ENCODE assay signal across 8 cellular contexts in genomic region chr10:103915794-103916193, GRCh38. TPM values are rescaled to one million over a fixed set of nuclear protein-coding genes. Genes with fewer than 3 reads are reported as not detected.
A peak's percentile ranks its signal among the peaks of the same experiment; 100 is the strongest.
DNase-seq lines count a peak whose midpoint lies in the region; ATAC-seq and TF ChIP-seq lines count a peak whose summit lies in the region.

No MANE protein-coding gene starts in this region.

- H3K36me3 ChIP-seq in lower lobe of right lung = no peaks in the 10 kb centered on the region

- peaks cover 7% of the 10 kb centered on the region for H3K9me3 Mint-ChIP-seq in stimulated activated naive CD8-positive, alpha-beta T cell treated with anti-CD3 and anti-CD28 coated beads, Interleukin-15, Interleukin-2, amounts not matched to agents 100 ng/mL and 50 ng/mL, for 24 hours
- H3K9me3 Mint-ChIP-seq in activated naive CD4-positive, alpha-beta T cell treated with anti-CD3 and anti-CD28 coated beads, Interleukin-2, amount 50 U/mL, for 72 hours = peaks cover 0 to 6% of the 10 kb centered on the region in 2 donors

- H3K4me3 ChIP-seq in lower lobe of right lung = peak overlapping the region; percentile 71

- peaks cover 63% of the 10 kb centered on the region for H3K4me1 Mint-ChIP-seq in stimulated activated naive CD8-positive, alpha-beta T cell treated with anti-CD3 and anti-CD28 coated beads, Interleukin-15, Interleukin-2, amounts not matched to agents 100 ng/mL and 50 ng/mL, for 24 hours (ENCODE audit: low read depth)

- DNase-seq in stimulated activated naive CD8-positive, alpha-beta T cell treated with anti-CD3 and anti-CD28 coated beads, Interleukin-15, Interleukin-2, amounts not matched to agents 100 U/mL and 50 U/mL, for 24 hours = no peak
- DNase-seq in activated naive CD4-positive, alpha-beta T cell treated with anti-CD3 and anti-CD28 coated beads, Interleukin-2, amount 50 U/mL, for 72 hours (ENCODE audit: low spot score in 2 of 2) = peak in 1 of 2 donors; percentile 65
- DNase-seq in lower lobe of right lung = no peak
- no peak for DNase-seq in NCI-H1436 treated with DMSO at 0.1 percent for 48 hours (lab: John Stamatoyannopoulos, UW)
- DNase-seq in RPMI8226 = no peak
- no peak for DNase-seq in GDM1 (lab: John Stamatoyannopoulos, UW)

- H3K27ac ChIP-seq in lower lobe of right lung = peak overlapping the region; percentile 97

- no peak for ATAC-seq in stimulated activated naive CD8-positive, alpha-beta T cell treated with anti-CD3 and anti-CD28 coated beads, Interleukin-15, Interleukin-2, amounts not matched to agents 100 U/mL and 50 U/mL, for 24 hours
- ATAC-seq in activated naive CD4-positive, alpha-beta T cell treated with anti-CD3 and anti-CD28 coated beads, Interleukin-2, amount 50 U/mL, for 72 hours = no peak
- ATAC-seq in lower lobe of right lung (no peak), GM18517 (IDR thresholded peaks at IDR 0.05; ENCODE audit: unreplicated experiment) (no peak)

- peaks cover 6% of the 10 kb centered on the region for H3K9me3 ChIP-seq in lower lobe of right lung

- no peak for TF ChIP-seq CTCF in lower lobe of right lung (IDR thresholded peaks at IDR 0.05)

- intact Hi-C loops in lower lobe of right lung (cut with DNase I) = no loop called here

- H3K27me3 Mint-ChIP-seq in stimulated activated naive CD8-positive, alpha-beta T cell treated with anti-CD3 and anti-CD28 coated beads, Interleukin-15, Interleukin-2, amounts not matched to agents 100 ng/mL and 50 ng/mL, for 24 hours = no peaks in the 10 kb centered on the region

- H3K27me3 ChIP-seq in lower lobe of right lung (ENCODE audit: low read depth) = no peaks in the 10 kb centered on the region

- H3K4me3 Mint-ChIP-seq in stimulated activated naive CD8-positive, alpha-beta T cell treated with anti-CD3 and anti-CD28 coated beads, Interleukin-15, Interleukin-2, amounts not matched to agents 100 ng/mL and 50 ng/mL, for 24 hours = peak overlapping the region; percentile 92

- H3K36me3 Mint-ChIP-seq in stimulated activated naive CD8-positive, alpha-beta T cell treated with anti-CD3 and anti-CD28 coated beads, Interleukin-15, Interleukin-2, amounts not matched to agents 100 ng/mL and 50 ng/mL, for 24 hours (ENCODE audit: low read depth) = peaks cover 19% of the 10 kb centered on the region
- peaks cover 30 to 32% of the 10 kb centered on the region in 2 donors for H3K36me3 Mint-ChIP-seq in activated naive CD4-positive, alpha-beta T cell treated with anti-CD3 and anti-CD28 coated beads, Interleukin-2, amount 50 U/mL, for 72 hours

- peak overlapping the region; percentile 75 for H3K27ac Mint-ChIP-seq in stimulated activated naive CD8-positive, alpha-beta T cell treated with anti-CD3 and anti-CD28 coated beads, Interleukin-15, Interleukin-2, amounts not matched to agents 100 ng/mL and 50 ng/mL, for 24 hours
- H3K27ac Mint-ChIP-seq in activated naive CD4-positive, alpha-beta T cell treated with anti-CD3 and anti-CD28 coated beads, Interleukin-2, amount 50 U/mL, for 72 hours = peak overlapping the region; percentile 96

- H3K4me1 ChIP-seq in lower lobe of right lung = peaks cover 62% of the 10 kb centered on the region

RNA-seq across cellular contexts. Expression of gene STN1, which starts 2.2 kb away (rescaled TPM):
- total RNA-seq in activated naive CD4-positive, alpha-beta T cell treated with anti-CD3 and anti-CD28 coated beads, Interleukin-2, amount 50 U/mL, for 72 hours = 10 to 100 TPM; 38.6 to 54.5 TPM
- 37.0 TPM for total RNA-seq in lower lobe of right lung

RNA-seq across cellular contexts. Expression of gene SLK, which starts 51.1 kb away (rescaled TPM):
- total RNA-seq in activated naive CD4-positive, alpha-beta T cell treated with anti-CD3 and anti-CD28 coated beads, Interleukin-2, amount 50 U/mL, for 72 hours = 10 to 100 TPM; 21.7 to 24.1 TPM
- 45.5 TPM for total RNA-seq in lower lobe of right lung
